Comparison of ENCODE assay signal across 21 cellular contexts in the genomic region with DNA sequence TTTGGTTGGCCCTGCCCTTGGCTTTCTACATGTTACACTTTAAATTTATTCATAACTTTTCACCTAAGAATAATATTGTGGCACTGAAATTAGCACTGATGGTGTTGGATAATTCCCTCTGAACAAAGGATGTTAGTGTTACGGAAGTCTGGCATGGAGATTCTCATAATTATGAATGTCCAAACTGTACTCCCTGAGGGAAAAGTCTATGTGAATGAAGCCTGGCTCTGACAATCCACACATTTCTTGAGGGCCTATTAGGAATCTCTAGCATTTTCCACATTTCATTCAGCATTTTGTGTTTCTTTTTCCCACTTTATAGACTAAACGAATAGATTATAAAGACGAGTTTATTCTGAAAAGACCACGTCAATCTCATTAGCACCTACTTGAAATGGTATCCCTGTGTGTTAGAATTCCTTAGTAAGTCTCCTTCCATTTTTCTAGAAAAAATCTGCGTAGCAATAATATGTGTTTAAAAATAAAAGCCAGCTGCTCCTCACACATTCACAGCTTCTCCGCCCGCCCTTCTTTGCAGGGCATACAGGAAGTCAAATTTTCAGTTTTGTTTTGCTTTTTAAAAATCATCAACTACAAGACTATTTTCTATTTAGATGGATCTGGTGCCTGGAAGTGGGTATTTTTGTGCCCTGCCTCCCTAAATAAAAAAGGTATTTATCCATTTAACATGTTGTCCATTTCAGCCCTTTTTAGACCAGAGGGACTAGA.
A peak's percentile ranks its signal among the peaks of the same experiment; 100 is the strongest.
DNase-seq lines count a peak whose midpoint lies in the region; ATAC-seq and FAIRE-seq lines count a peak whose summit lies in the region.
"Had no signal": no experiment of that assay in that cellular context is flagged by ENCODE, and none has a peak within 500 bp of the region (broad histone marks: within the 10 kb centered on the region; RNA-seq: fewer than 3 reads in every experiment).

No MANE protein-coding gene starts in this region.

- DNase-seq in CD4-positive, CD25-positive, alpha-beta regulatory T cell, result peak in 2 of 3 donors; percentile 2 to 20
- DNase-seq in foreskin melanocyte, result peak; percentile 70
- no peak for DNase-seq in 8988T
- DNase-seq in NCI-H2171 (lab: John Stamatoyannopoulos, UW), result no peak
- no peak for DNase-seq in putamen (ENCODE audit: low spot score)
- DNase-seq in urothelium cell line (ENCODE audit: low spot score), result no peak
- DNase-seq: ACHN; activated CD4-positive, alpha-beta T cell treated with anti-CD3 and anti-CD28 coated beads, Interleukin-2, amount 50 U/mL, for 48 hours; Caco-2; NCI-H2081 treated with DMSO at 0.1 percent for 48 hours; pancreas; Peyer's patch; small intestine; stimulated activated naive CD4-positive, alpha-beta T cell treated with Interleukin-2 at 50 U/mL for 16 hours had no signal

- no peaks in the 10 kb centered on the region for H3K36me3 ChIP-seq in CD4-positive, CD25-positive, alpha-beta regulatory T cell (ENCODE audit: control insufficient read depth, insufficient read depth, low read length)
- H3K36me3 ChIP-seq: pancreas, Peyer's patch had no signal

- FAIRE-seq in urothelium cell line (lab: Jason Lieb, UNC), result no peak
- FAIRE-seq: endometrium, G401.6, HepG2, pancreas, small intestine had no signal

- H3K36me3 Mint-ChIP-seq in CD4-positive, CD25-positive, alpha-beta regulatory T cell, result no peaks in the 10 kb centered on the region
- H3K36me3 Mint-ChIP-seq: type B pancreatic cell had no signal

- peak overlapping the region; percentile 37 for H3K4me3 ChIP-seq in CD4-positive, CD25-positive, alpha-beta regulatory T cell (ENCODE audit: low read depth, low read length)
- H3K4me3 ChIP-seq: pancreas, Peyer's patch had no signal

- H3K27ac ChIP-seq in CD4-positive, CD25-positive, alpha-beta regulatory T cell (ENCODE audit: insufficient read depth, low read length, poor library complexity, severe bottlenecking), result no peak overlapping the region
- H3K27ac ChIP-seq: pancreas, Peyer's patch had no signal

- no peak for ATAC-seq in CD4-positive, CD25-positive, alpha-beta regulatory T cell (ENCODE audit: low read depth in 2 of 2)
- ATAC-seq in GM19467 (IDR thresholded peaks at IDR 0.05; ENCODE audit: unreplicated experiment) (peak; percentile 51), HG02798 (IDR thresholded peaks at IDR 0.05; ENCODE audit: poor library complexity, unreplicated experiment) (peak; percentile 69)
- ATAC-seq: HepG2, left lobe of liver, pancreas had no signal

- H3K4me1 Mint-ChIP-seq in CD4-positive, CD25-positive, alpha-beta regulatory T cell, result peaks cover 0 to 20% (median 3%) of the 10 kb centered on the region in 4 donors

- no peaks in the 10 kb centered on the region for H3K27me3 ChIP-seq in CD4-positive, CD25-positive, alpha-beta regulatory T cell (ENCODE audit: control insufficient read depth, insufficient read depth, low read length)
- H3K27me3 ChIP-seq: pancreas, Peyer's patch had no signal

- no peaks in the 10 kb centered on the region for H3K4me1 ChIP-seq in CD4-positive, CD25-positive, alpha-beta regulatory T cell (ENCODE audit: control insufficient read depth, insufficient read depth, low read length, poor library complexity, severe bottlenecking)
- H3K4me1 ChIP-seq: Caco-2, pancreas, Peyer's patch had no signal

- peaks cover 0 to 4% (median 0%) of the 10 kb centered on the region in 7 donors for H3K9me3 Mint-ChIP-seq in CD4-positive, CD25-positive, alpha-beta regulatory T cell
- H3K9me3 Mint-ChIP-seq: type B pancreatic cell had no signal

- H3K27me3 Mint-ChIP-seq in CD4-positive, CD25-positive, alpha-beta regulatory T cell, result no peaks in the 10 kb centered on the region

- H3K9me3 ChIP-seq in CD4-positive, CD25-positive, alpha-beta regulatory T cell (ENCODE audit: control insufficient read depth in 2 of 2, low read length in 2 of 2), result no peaks in the 10 kb centered on the region
- H3K9me3 ChIP-seq: pancreas, Peyer's patch had no signal

- H3K27ac Mint-ChIP-seq in CD4-positive, CD25-positive, alpha-beta regulatory T cell, result peak overlapping the region in 1 of 3 donors; percentile 1
- H3K27ac Mint-ChIP-seq: type B pancreatic cell had no signal

- peak overlapping the region in 1 of 4 donors; percentile 66 for H3K4me3 Mint-ChIP-seq in CD4-positive, CD25-positive, alpha-beta regulatory T cell
- H3K4me3 Mint-ChIP-seq: type B pancreatic cell had no signal

Comparison
In these comparisons a context has a peak if more than half of its experiments do, and no peak if none do; other contexts are left out.
1. ATAC-seq: peak in GM19467 (single experiment) and HG02798 (single experiment); none in CD4-positive, CD25-positive, alpha-beta regulatory T cell (0 of 2).
2. DNase-seq: peak in CD4-positive, CD25-positive, alpha-beta regulatory T cell (2 of 3) and foreskin melanocyte (single experiment); none in 8988T (single experiment), NCI-H2171 (single experiment), putamen (single experiment) and urothelium cell line (single experiment).